Comparison of ENCODE assay signal across 8 cellular contexts in the genomic region with DNA sequence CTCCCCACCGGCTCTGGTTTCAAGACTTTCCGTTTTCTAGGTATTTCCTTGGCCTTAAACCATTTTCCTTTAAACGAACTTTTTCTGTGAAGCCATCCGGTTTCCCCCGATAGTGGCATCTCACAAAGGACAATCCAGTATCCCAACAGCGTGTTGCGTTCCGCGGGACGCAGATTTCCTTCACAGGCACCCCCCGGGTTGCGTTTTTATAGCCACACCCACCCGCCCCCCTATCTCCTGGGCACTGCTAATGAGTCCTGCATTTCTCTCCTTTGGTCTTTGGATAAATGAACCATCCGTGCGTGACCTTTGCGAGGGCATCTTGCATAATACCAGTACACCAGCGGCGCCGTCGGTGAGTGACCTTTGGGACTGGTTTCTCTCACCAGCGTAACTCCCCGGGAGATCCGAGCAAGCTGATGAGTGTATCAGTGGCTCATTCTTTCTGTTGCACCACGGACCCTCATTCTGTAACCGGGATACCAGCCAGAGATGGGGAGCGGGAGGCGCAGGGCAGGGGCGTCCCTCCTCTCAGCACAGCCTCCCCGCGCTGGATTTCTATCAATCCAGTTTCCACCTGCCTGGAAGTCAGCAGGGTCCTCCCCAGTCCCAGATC. TPM values are rescaled to one million over a fixed set of nuclear protein-coding genes. Genes with fewer than 3 reads are reported as not detected.
DNase-seq lines count a peak whose midpoint lies in the region; ATAC-seq, FAIRE-seq and TF ChIP-seq lines count a peak whose summit lies in the region.

No MANE protein-coding gene starts in this region.

- under 1% methylated on average over 30 of the region's 30 CpGs for WGBS in GM12878 (ENCODE audit: insufficient coverage, insufficient replicate concordance, low lambda C conversion rate, missing lambda C conversion rate)

- H3K79me2 ChIP-seq in HCT116 (ENCODE audit: insufficient read depth, low read length) (peaks cover 30% of the 10 kb centered on the region), GM12878 (ENCODE audit: control insufficient read depth, insufficient read depth, low read length) (no peaks in the 10 kb centered on the region)

- H3K4me1 ChIP-seq in HCT116 (ENCODE audit: control insufficient read depth in 1 of 2, insufficient read depth in 2 of 2, low read length in 2 of 2) (peaks cover 18 to 27% of the 10 kb centered on the region in 2 experiments), GM12878 (ENCODE audit: control insufficient read depth, insufficient read depth, low read length) (peaks cover 12% of the 10 kb centered on the region), kidney (ENCODE audit: control insufficient read depth in 1 of 2, insufficient read depth in 1 of 2, low read depth in 1 of 2, low read length in 2 of 2) (peaks cover 0 to 9% of the 10 kb centered on the region in 2 donors)

- no peaks in the 10 kb centered on the region for H3K9me2 ChIP-seq in HCT116 (ENCODE audit: insufficient read depth)

- TSS peak; percentile 81 for BruUV-seq in HCT116 (replicated peaks; lab: Mats Ljungman, UMichigan)
- no TSS peak for BruUV-seq in GM12878 (replicated peaks; lab: Mats Ljungman, UMichigan)

- in situ Hi-C loops in GM12878 (cut with MboI), result no loop called here

- peak overlapping the region; percentile 65 for H3K9ac ChIP-seq in HCT116 (ENCODE audit: low read length)
- no peak overlapping the region for H3K9ac ChIP-seq in GM12878 (ENCODE audit: control insufficient read depth, insufficient read depth, low read length)
- peak overlapping the region in 1 of 2 donors; percentile 70 for H3K9ac ChIP-seq in kidney (ENCODE audit: low read length in 2 of 2)

- RAD21 ChIA-PET in HCT116 (lab: Charles Lee; ENCODE audit: low non-redundant PET in 1 of 2, low total read pairs in 2 of 2, uncharacterized antibody in 2 of 2, unreplicated experiment in 2 of 2) (interaction anchor here (0.6 to 1.0 kb wide), 3 partner anchors 55 to 261 kb away, joined by 3 to 4 read pairs (median 4); no protein-coding TSS in a partner anchor), GM12878 (lab: Charles Lee; ENCODE audit: unreplicated experiment) (interaction anchor here (0.7 to 1.5 kb wide), 6 partner anchors 9 to 283 kb away, joined by 3 to 11 read pairs (median 5); no protein-coding TSS in a partner anchor)

- SMC1A ChIA-PET in GM12878 (lab: Charles Lee; ENCODE audit: uncharacterized antibody, unreplicated experiment), result interaction anchor here (0.8 to 1.2 kb wide), 6 partner anchors 9 to 152 kb away, joined by 3 to 7 read pairs (median 4); a partner anchor contains a TSS

- H4K20me1 ChIP-seq in HCT116 (ENCODE audit: insufficient read depth) (no peaks in the 10 kb centered on the region), GM12878 (ENCODE audit: control insufficient read depth, insufficient read depth) (no peaks in the 10 kb centered on the region)

- TF ChIP-seq CTCF in HCT116 (IDR thresholded peaks at IDR 0.05 in 2 of 3, conservative IDR thresholded peaks at IDR 0.05 in 1 of 3; ENCODE audit: borderline replicate concordance in 1 of 3, insufficient read depth in 1 of 3, low read depth in 2 of 3, low read length in 2 of 3), result no peak
- no peak for TF ChIP-seq CTCF in GM12878 (IDR thresholded peaks at IDR 0.05 in 2 of 3, conservative IDR thresholded peaks at IDR 0.05 in 1 of 3; ENCODE audit: control insufficient read depth in 2 of 3, extremely low read depth in 1 of 3, insufficient read depth in 1 of 3, low read depth in 3 of 3, low read length in 3 of 3)
- TF ChIP-seq CTCF in kidney (IDR thresholded peaks at IDR 0.05; ENCODE audit: borderline replicate concordance, extremely low read depth, insufficient read depth), result no peak

- H3K27me3 ChIP-seq in HCT116 (ENCODE audit: insufficient read depth, low read length) (no peaks in the 10 kb centered on the region), GM12878 (replicated peaks in 1 of 2; ENCODE audit: control insufficient read depth in 2 of 2, insufficient read depth in 2 of 2, low read length in 1 of 2) (no peaks in the 10 kb centered on the region)

- no peak for TF ChIP-seq EP300 in GM12878 (IDR thresholded peaks at IDR 0.05; ENCODE audit: borderline replicate concordance in 1 of 2, control insufficient read depth in 1 of 2, low read depth in 2 of 2, low read length in 2 of 2)

- intact Hi-C loops in HCT116 (cut with micrococcal nuclease), result loop anchor here (1.0 to 5.0 kb wide), 4 partner anchors 56 to 253 kb away; a partner anchor contains a TSS
- intact Hi-C loops in GM12878 (cut with micrococcal nuclease; ENCODE audit: unreplicated experiment), result loop anchor here (2.0 to 5.0 kb wide), 2 partner anchors 60 to 253 kb away; no protein-coding TSS in a partner anchor
- intact Hi-C loops in kidney (cut with DNase I), result loop anchor here (5.0 kb wide), 1 partner anchor 58 kb away; no protein-coding TSS in a partner anchor

- peak overlapping the region; percentile 96 for H3K4me2 ChIP-seq in HCT116 (ENCODE audit: low read length)
- H3K4me2 ChIP-seq in GM12878 (ENCODE audit: control insufficient read depth, insufficient read depth), result peak overlapping the region; percentile 85

- H3K27ac ChIP-seq in HCT116 (ENCODE audit: low read depth, low read length), result peak overlapping the region; percentile 46
- H3K27ac ChIP-seq in GM12878 (ENCODE audit: control insufficient read depth, insufficient read depth), result no peak overlapping the region
- H3K27ac ChIP-seq in kidney (ENCODE audit: low read depth in 2 of 2, low read length in 2 of 2), result peak overlapping the region; percentile 91 to 93

- no peak for FAIRE-seq in GM12878 (lab: Jason Lieb, UNC)
- FAIRE-seq in kidney (lab: Jason Lieb, UNC), result no peak

- DNase-seq in NCI-H2196 (lab: John Stamatoyannopoulos, UW; ENCODE audit: unreplicated experiment) (peak; percentile 66), NCI-H2196 treated with DMSO at 0.1 percent for 48 hours (lab: John Stamatoyannopoulos, UW; ENCODE audit: unreplicated experiment) (no peak), HCT116 (ENCODE audit: low read depth, low spot score) (no peak), NCI-H2029 treated with DMSO at 0.1 percent for 48 hours (lab: John Stamatoyannopoulos, UW) (peak; percentile 81), GM12878 (ENCODE audit: low read depth, low spot score) (no peak), kidney (peak; percentile 90), glomerular visceral epithelial cell (ENCODE audit: extremely low spot score) (no peak)
- DNase-seq in stimulated activated CD8-positive, alpha-beta memory T cell treated with anti-CD3 and anti-CD28 coated beads, Interleukin-4, amount 100 ng/mL, for 48 hours, result peak; percentile 53

- no peak for TF ChIP-seq POLR2A in HCT116 (IDR thresholded peaks at IDR 0.05; ENCODE audit: borderline replicate concordance, extremely low read depth, insufficient read depth, insufficient read length)
- TF ChIP-seq POLR2A in GM12878 (IDR thresholded peaks at IDR 0.05; ENCODE audit: low read depth, low read length), result no peak

- H2AFZ ChIP-seq in HCT116 (ENCODE audit: low read depth, low read length, poor library complexity, severe bottlenecking) (peak overlapping the region; percentile 48), GM12878 (ENCODE audit: control insufficient read depth, low read depth, low read length) (peak overlapping the region; percentile 67)

- H3K4me3 ChIP-seq in HCT116 (replicated peaks in 1 of 2; ENCODE audit: low read depth in 1 of 2, low read length in 2 of 2) (peak overlapping the region; percentile 49 to 70), GM12878 (peak overlapping the region; percentile 87), kidney (ENCODE audit: low read length in 2 of 2) (peak overlapping the region; percentile 57 to 80)

- no peaks in the 10 kb centered on the region for H3K36me3 ChIP-seq in HCT116 (ENCODE audit: control insufficient read depth in 1 of 2, insufficient read depth in 2 of 2, low read length in 2 of 2)
- H3K36me3 ChIP-seq in GM12878 (ENCODE audit: control insufficient read depth in 2 of 2, insufficient read depth in 2 of 2, low read length in 1 of 2), result no peaks in the 10 kb centered on the region
- H3K36me3 ChIP-seq in kidney (ENCODE audit: control insufficient read depth in 1 of 2, insufficient read depth in 2 of 2, low read length in 2 of 2), result peaks cover 0 to 3% of the 10 kb centered on the region in 2 donors

- TF ChIP-seq RAD21 in HCT116 (IDR thresholded peaks at IDR 0.05; ENCODE audit: low read depth) (0 out of 2 replicates have a peak, but pooled peaks have one; percentile 1), GM12878 (IDR thresholded peaks at IDR 0.05; ENCODE audit: insufficient read depth, low read depth, low read length) (no peak)

- POLR2A ChIA-PET in HCT116 (lab: Charles Lee) (interaction anchor here (0.6 to 3.6 kb wide), 11 partner anchors 9 to 211 kb away, joined by 3 to 21 read pairs (median 6); no protein-coding TSS in a partner anchor), GM12878 (lab: Charles Lee) (interaction anchor here (1.1 to 1.4 kb wide), 2 partner anchors 65 to 152 kb away, joined by 3 to 4 read pairs; no protein-coding TSS in a partner anchor)

- CTCF ChIA-PET in HCT116 (lab: Charles Lee) (interaction anchor here (0.6 to 2.0 kb wide), 8 partner anchors 8 to 208 kb away, joined by 3 to 7 read pairs (median 4); a partner anchor contains a TSS), GM12878 (lab: Yijun Ruan, JAX) (interaction anchor here (0.6 to 4.2 kb wide), 8 partner anchors 10 to 225 kb away, joined by 3 to 54 read pairs (median 4); no protein-coding TSS in a partner anchor)

- H3K9me3 ChIP-seq in HCT116 (ENCODE audit: control insufficient read depth in 1 of 2, insufficient read depth in 1 of 2, low read depth in 1 of 2, low read length in 2 of 2), result no peaks in the 10 kb centered on the region
- H3K9me3 ChIP-seq in GM12878 (replicated peaks; ENCODE audit: control insufficient read depth, insufficient read depth, low read length), result no peaks in the 10 kb centered on the region; the same call in 2 of the 3 replicates
- H3K9me3 ChIP-seq in kidney (ENCODE audit: control insufficient read depth in 1 of 2, low read length in 2 of 2), result no peaks in the 10 kb centered on the region

- peak; percentile 36 for ATAC-seq in HCT116
- peak; percentile 44 for ATAC-seq in GM12878

RNA-seq across cellular contexts. Expression of a gene that starts 0.6 kb away (rescaled TPM):
- total RNA-seq in HCT116 (2021; ENCODE audit: unreplicated experiment) (82.9 TPM), GM12878 (2014; rRNA removed) (0.68 and 0.76 TPM in 2 replicates), GM12878 (2014; rRNA removed; fragmentation: Illumina TruSeq; extraction: Trizol) (0.64 and 0.81 TPM in 2 replicates), GM12878 (2021) (1.3 and 2.2 TPM in 2 replicates), kidney (37.0 TPM)
- polyA plus RNA-seq in HCT116 (2012), result 102 TPM in 2 replicates
- total RNA-seq in GM12878 (2013; cell fraction: nucleolus; rRNA removed), result 0.10 and 0.12 TPM in 2 replicates
- polyA plus RNA-seq in GM12878 (2011; ENCODE audit: low read depth), result 1.1 TPM
- polyA plus RNA-seq in GM12878 (2011; rRNA removed) (0.73 and 1.1 TPM in 2 replicates), GM12878 (2014; fragmentation: Illumina TruSeq; extraction: Trizol) (0.29 and 0.79 TPM in 2 replicates), GM12878 (2014; fragmentation: Nextera tagmentation; extraction: Ambion mirVana) (under 1 TPM; 0.55 to 0.66 TPM), GM12878 (2014; rRNA removed) (0.76 and 1.2 TPM in 2 replicates), GM12878 (2016; fragmentation: Nextera tagmentation; extraction: Ambion mirVana) (1 to 10 TPM; 2.4 to 2.6 TPM), kidney (ENCODE audit: insufficient read depth, low read depth, low replicate concordance) (291 TPM)
- 0.67 and 1.0 TPM in 2 replicates for polyA plus RNA-seq in GM12878 (2011; cell fraction: cytosol; rRNA removed)
- 0.88 and 1.1 TPM in 2 replicates for polyA plus RNA-seq in GM12878 (2011; cell fraction: nucleus; rRNA removed)
- polyA plus RNA-seq in GM12878 (2012), result 2.6 and 2.7 TPM in 2 replicates
- 0.82 and 1.2 TPM in 2 replicates for polyA minus RNA-seq in GM12878 (2011; rRNA and poly(A)+ RNA removed)
- polyA minus RNA-seq in GM12878 (2011; cell fraction: cytosol; rRNA and poly(A)+ RNA removed), result 1.4 and 2.5 TPM in 2 replicates
- polyA minus RNA-seq in GM12878 (2011; cell fraction: nucleus; rRNA and poly(A)+ RNA removed), result 0.10 and 0.36 TPM in 2 replicates

RNA-seq across cellular contexts. Expression of a gene that starts 27.7 kb away (rescaled TPM):
- total RNA-seq in HCT116 (2021; ENCODE audit: unreplicated experiment) (103 TPM), GM12878 (2014; rRNA removed) (0.54 and 0.68 TPM in 2 replicates), GM12878 (2014; rRNA removed; fragmentation: Illumina TruSeq; extraction: Trizol) (0.49 and 0.88 TPM in 2 replicates), GM12878 (2021) (0.66 and 1.2 TPM in 2 replicates), kidney (136 TPM)
- polyA plus RNA-seq in HCT116 (2012), result 112 and 120 TPM in 2 replicates
- total RNA-seq in GM12878 (2013; cell fraction: nucleolus; rRNA removed), result 0.35 and 0.49 TPM in 2 replicates
- 1.5 TPM for polyA plus RNA-seq in GM12878 (2011; ENCODE audit: low read depth)
- polyA plus RNA-seq in GM12878 (2011; rRNA removed) (0.14 TPM in 1 of 2 replicates, not detected in the other), GM12878 (2014; fragmentation: Illumina TruSeq; extraction: Trizol) (0.68 and 0.98 TPM in 2 replicates), GM12878 (2014; fragmentation: Nextera tagmentation; extraction: Ambion mirVana) (1 to 10 TPM; 1.4 to 2.2 TPM), GM12878 (2014; rRNA removed) (0.45 and 0.58 TPM in 2 replicates), GM12878 (2016; fragmentation: Nextera tagmentation; extraction: Ambion mirVana) (under 1 TPM; 0.37 to 0.39 TPM), kidney (ENCODE audit: insufficient read depth, low read depth, low replicate concordance) (212 TPM)
- 0.10 TPM in 1 of 2 replicates, not detected in the other for polyA plus RNA-seq in GM12878 (2011; cell fraction: cytosol; rRNA removed)
- 0.06 and 0.23 TPM in 2 replicates for polyA plus RNA-seq in GM12878 (2011; cell fraction: nucleus; rRNA removed)
- 0.92 and 1.6 TPM in 2 replicates for polyA plus RNA-seq in GM12878 (2012)
- 0.15 TPM in 1 of 2 replicates, not detected in the other for polyA minus RNA-seq in GM12878 (2011; rRNA and poly(A)+ RNA removed)
- 3.2 and 5.1 TPM in 2 replicates for polyA minus RNA-seq in GM12878 (2011; cell fraction: cytosol; rRNA and poly(A)+ RNA removed)
- polyA minus RNA-seq in GM12878 (2011; cell fraction: nucleus; rRNA and poly(A)+ RNA removed), result 0.36 and 0.67 TPM in 2 replicates

Comparison
In these comparisons a context has a peak if more than half of its experiments do, and no peak if none do; other contexts are left out.
1. DNase-seq: peak in NCI-H2196 (single experiment), NCI-H2029 treated with DMSO at 0.1 percent for 48 hours (single experiment), kidney (single experiment) and stimulated activated CD8-positive, alpha-beta memory T cell treated with anti-CD3 and anti-CD28 coated beads, Interleukin-4, amount 100 ng/mL, for 48 hours (single experiment); none in NCI-H2196 treated with DMSO at 0.1 percent for 48 hours (single experiment), HCT116 (single experiment), GM12878 (single experiment) and glomerular visceral epithelial cell (single experiment).
2. RNA of a gene that starts 0.6 kb away (total RNA-seq): 82.9 TPM in HCT116 (single experiment) and 37.0 TPM in kidney (single experiment); 0.10 to 2.2 TPM in GM12878; every median in the first group is over 10 times any median in the second.
3. RNA of a gene that starts 27.7 kb away (total RNA-seq): 136 TPM in kidney (single experiment) and 103 TPM in HCT116 (single experiment); 0.35 to 1.2 TPM in GM12878; every median in the first group is over 10 times any median in the second.
4. Peak in every context shown above with its lines, with median percentiles within 50 percentile points of each other: H3K4me3 ChIP-seq.